8 cellular contexts compared by ENCODE assay signal in genomic region chr20:24993337-24994185, GRCh38. TPM values are rescaled to one million over a fixed set of nuclear protein-coding genes. Genes with fewer than 3 reads are reported as not detected.
DNase-seq lines count a peak whose midpoint lies in the region; ATAC-seq and TF ChIP-seq lines count a peak whose summit lies in the region.

No MANE protein-coding gene starts in this region.

- no TSS peak for BruUV-seq in mammary epithelial cell (replicated peaks; lab: Mats Ljungman, UMichigan)

- dilution Hi-C loops in mammary epithelial cell (cut with HindIII; ENCODE audit: low sequenced_read_pairs), result no loop called here

- no peaks in the 10 kb centered on the region for H3K36me3 ChIP-seq in mammary epithelial cell (ENCODE audit: insufficient read depth, low read length)

- H2AFZ ChIP-seq in mammary epithelial cell (ENCODE audit: low read depth, low read length), result peak overlapping the region; percentile 97

- H3K4me3 ChIP-seq in AG04449 (ENCODE audit: low read depth, low read length) (peak overlapping the region; percentile 94; the same call in 1 of the 2 replicates), mammary epithelial cell (replicated peaks in 1 of 3; ENCODE audit: insufficient read depth in 1 of 3, low read depth in 2 of 3, low read length in 3 of 3) (peak overlapping the region; percentile 85 to 98 (median 90))

- ATAC-seq in HG02938 (IDR thresholded peaks at IDR 0.05; ENCODE audit: unreplicated experiment), result no peak

- intact Hi-C loops in mammary epithelial cell (cut with micrococcal nuclease), result loop anchor here (1.0 to 5.0 kb wide), 7 partner anchors 204 to 1057 kb away; partner anchors contain the start of genes ABHD12, ENTPD6, NANP and PYGB

- DNase-seq in AG04449 (ENCODE audit: low read depth, low spot score), result no peak
- DNase-seq in NCI-H524 treated with DMSO at 0.1 percent for 48 hours (lab: John Stamatoyannopoulos, UW), result peak; percentile 14
- DNase-seq in mammary epithelial cell, result peak; percentile 52
- DNase-seq in stromal cell of bone marrow (ENCODE audit: low read depth), result peak; percentile 40
- DNase-seq in activated CD4-positive, alpha-beta T cell treated with anti-CD3 and anti-CD28 coated beads, Interleukin-2, amount 50 U/mL, for 4 hours, result no peak

- no peaks in the 10 kb centered on the region for H4K20me1 ChIP-seq in mammary epithelial cell (ENCODE audit: insufficient read depth, low read length)

- H3K9ac ChIP-seq in mammary epithelial cell (ENCODE audit: insufficient read depth, low read length), result peak overlapping the region; percentile 66

- no peaks in the 10 kb centered on the region for H3K9me3 ChIP-seq in mammary epithelial cell (replicated peaks; ENCODE audit: insufficient read depth, low read length)

- H3K79me2 ChIP-seq in mammary epithelial cell (ENCODE audit: insufficient read depth, low read length), result peaks cover 38% of the 10 kb centered on the region

- 22% methylated on average over 8 of the region's 9 CpGs for WGBS in mammary epithelial cell (ENCODE audit: low coverage, missing lambda C conversion rate)

- in situ Hi-C loops in mammary epithelial cell (cut with MboI; ENCODE audit: low sequenced_read_pairs in 2 of 2), result loop anchor here (10.0 to 25.0 kb wide), 5 partner anchors 181 to 869 kb away; partner anchors contain the start of genes GINS1 (in 2 of the 2) and ENTPD6 (in 1 of the 2)

- peaks cover 27% of the 10 kb centered on the region for H3K4me1 ChIP-seq in mammary epithelial cell (ENCODE audit: insufficient read depth, low read length)

- H3K27ac ChIP-seq in mammary epithelial cell (ENCODE audit: insufficient read depth, low read depth, low read length), result peak overlapping the region; percentile 63
- H3K27ac ChIP-seq in layer of hippocampus (ENCODE audit: low read depth, low read length), result peak overlapping the region; percentile 93

- CTCF ChIA-PET in AG04449 (lab: Yijun Ruan, JAX) (interaction anchor here (0.6 to 8.3 kb wide), 50 partner anchors 10 to 1056 kb away, joined by 3 to 382 read pairs (median 4); partner anchors contain the start of genes ACSS1, ENTPD6, GINS1 and PYGB), mammary epithelial cell (lab: Charles Lee; ENCODE audit: low non-redundant PET) (interaction anchor here (0.6 to 0.9 kb wide), 4 partner anchors 206 to 1325 kb away, joined by 3 to 6 read pairs (median 3); no protein-coding TSS in a partner anchor)

- H3K4me2 ChIP-seq in mammary epithelial cell (ENCODE audit: insufficient read depth, low read depth, low read length), result peak overlapping the region; percentile 97

- no peaks in the 10 kb centered on the region for H3K27me3 ChIP-seq in mammary epithelial cell (ENCODE audit: insufficient read depth, low read length)
- H3K27me3 ChIP-seq in layer of hippocampus (ENCODE audit: control insufficient read depth, insufficient read depth, low read length), result no peaks in the 10 kb centered on the region

- TF ChIP-seq CTCF in AG04449 (IDR thresholded peaks at IDR 0.05; ENCODE audit: insufficient read depth, low read length, missing control alignments) (peak; percentile 12), GM12873 (IDR thresholded peaks at IDR 0.05; ENCODE audit: insufficient read depth, low read depth, low read length, missing control alignments) (peak; percentile 9), mammary epithelial cell (conservative IDR thresholded peaks at IDR 0.05 in 1 of 2, IDR thresholded peaks at IDR 0.05 in 1 of 2; ENCODE audit: extremely low read depth in 1 of 2, insufficient read depth in 1 of 2, low read depth in 1 of 2, low read length in 2 of 2) (peak; percentile 32 to 54)

- POLR2A ChIA-PET in AG04449 (lab: Yijun Ruan, JAX), result interaction anchor here (0.7 kb wide), 1 partner anchor 16 kb away, joined by 3 read pairs; no protein-coding TSS in a partner anchor

RNA-seq across cellular contexts. Expression of gene APMAP, which starts 1.0 kb away (rescaled TPM):
- 100 to 1,000 TPM in 1 of 2 donors, 10 to 100 TPM in 1; 74.6 to 104 TPM for total RNA-seq in mammary epithelial cell
- polyA plus RNA-seq in mammary epithelial cell, result 66.1 TPM
- 30.9 TPM for polyA minus RNA-seq in mammary epithelial cell

RNA-seq across cellular contexts. Expression of gene CST7, which starts 44.5 kb away (rescaled TPM):
- not detected for total RNA-seq in mammary epithelial cell
- not detected for polyA plus RNA-seq in mammary epithelial cell
- not detected for polyA minus RNA-seq in mammary epithelial cell

Comparison
In these comparisons a context has a peak if more than half of its experiments do, and no peak if none do; other contexts are left out.
1. DNase-seq: peak in NCI-H524 treated with DMSO at 0.1 percent for 48 hours (single experiment), mammary epithelial cell (single experiment) and stromal cell of bone marrow (single experiment); none in AG04449 (single experiment) and activated CD4-positive, alpha-beta T cell treated with anti-CD3 and anti-CD28 coated beads, Interleukin-2, amount 50 U/mL, for 4 hours (0 of 2).
2. Peak in every context shown above with its lines, with median percentiles within 50 percentile points of each other: CTCF ChIP-seq.